ENCODE assay signal across 1 cellular context in the genomic region with DNA sequence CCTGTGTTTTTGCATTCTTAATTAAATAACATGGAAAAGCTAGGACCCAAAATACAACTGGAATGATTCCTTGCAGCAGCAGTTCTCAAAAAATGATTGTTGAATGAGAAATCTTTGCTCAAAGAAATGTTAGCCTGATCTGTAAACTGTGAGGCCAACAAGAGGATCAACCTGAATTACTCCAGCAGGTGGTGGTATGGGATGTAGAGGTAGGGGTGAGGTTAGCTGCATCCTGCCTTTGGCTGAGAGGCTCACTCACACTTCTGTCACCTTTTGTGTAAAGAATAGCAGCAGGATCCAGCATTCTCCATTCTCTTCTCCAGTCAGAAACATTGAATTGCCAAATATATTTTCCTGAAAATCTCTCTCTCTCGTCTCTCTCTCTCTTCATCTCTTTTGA.
TF ChIP-seq lines count a peak whose summit lies in the region.

No MANE protein-coding gene starts in this region.

TF ChIP-seq in GM12878, 131 proteins besides CTCF, POLR2A, EP300 and RAD21:
- TF ChIP-seq ZZZ3 (IDR thresholded peaks at IDR 0.05; ENCODE audit: control insufficient read depth, insufficient read length, low read depth) = no peak
- TF ChIP-seq GABPA (IDR thresholded peaks at IDR 0.05; ENCODE audit: low read depth) = no peak
- no peak for TF ChIP-seq DPF2 (IDR thresholded peaks at IDR 0.05)
- TF ChIP-seq ZSCAN29 (IDR thresholded peaks at IDR 0.05) = no peak
- TF ChIP-seq NFYA (IDR thresholded peaks at IDR 0.05; ENCODE audit: borderline replicate concordance, low read depth, low read length) = no peak
- TF ChIP-seq ETV6 (conservative IDR thresholded peaks at IDR 0.05 in 1 of 2, IDR thresholded peaks at IDR 0.05 in 1 of 2; ENCODE audit: borderline replicate concordance in 1 of 2, low read depth in 1 of 2) = no peak
- TF ChIP-seq JUND (IDR thresholded peaks at IDR 0.05; ENCODE audit: low read depth, low read length) = no peak
- TF ChIP-seq, protein P1, sequence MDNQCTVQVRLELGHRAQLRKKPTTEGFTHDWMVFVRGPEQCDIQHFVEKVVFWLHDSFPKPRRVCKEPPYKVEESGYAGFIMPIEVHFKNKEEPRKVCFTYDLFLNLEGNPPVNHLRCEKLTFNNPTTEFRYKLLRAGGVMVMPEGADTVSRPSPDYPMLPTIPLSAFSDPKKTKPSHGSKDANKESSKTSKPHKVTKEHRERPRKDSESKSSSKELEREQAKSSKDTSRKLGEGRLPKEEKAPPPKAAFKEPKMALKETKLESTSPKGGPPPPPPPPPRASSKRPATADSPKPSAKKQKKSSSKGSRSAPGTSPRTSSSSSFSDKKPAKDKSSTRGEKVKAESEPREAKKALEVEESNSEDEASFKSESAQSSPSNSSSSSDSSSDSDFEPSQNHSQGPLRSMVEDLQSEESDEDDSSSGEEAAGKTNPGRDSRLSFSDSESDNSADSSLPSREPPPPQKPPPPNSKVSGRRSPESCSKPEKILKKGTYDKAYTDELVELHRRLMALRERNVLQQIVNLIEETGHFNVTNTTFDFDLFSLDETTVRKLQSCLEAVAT (IDR thresholded peaks at IDR 0.05) = no peak
- no peak for TF ChIP-seq MTA3 (IDR thresholded peaks at IDR 0.05; ENCODE audit: borderline replicate concordance, low read length)
- TF ChIP-seq, protein P2, sequence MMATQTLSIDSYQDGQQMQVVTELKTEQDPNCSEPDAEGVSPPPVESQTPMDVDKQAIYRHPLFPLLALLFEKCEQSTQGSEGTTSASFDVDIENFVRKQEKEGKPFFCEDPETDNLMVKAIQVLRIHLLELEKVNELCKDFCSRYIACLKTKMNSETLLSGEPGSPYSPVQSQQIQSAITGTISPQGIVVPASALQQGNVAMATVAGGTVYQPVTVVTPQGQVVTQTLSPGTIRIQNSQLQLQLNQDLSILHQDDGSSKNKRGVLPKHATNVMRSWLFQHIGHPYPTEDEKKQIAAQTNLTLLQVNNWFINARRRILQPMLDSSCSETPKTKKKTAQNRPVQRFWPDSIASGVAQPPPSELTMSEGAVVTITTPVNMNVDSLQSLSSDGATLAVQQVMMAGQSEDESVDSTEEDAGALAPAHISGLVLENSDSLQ (IDR thresholded peaks at IDR 0.05) = no peak
- no peak for TF ChIP-seq NR2F1 (conservative IDR thresholded peaks at IDR 0.05)
- no peak for TF ChIP-seq POU2F2 (IDR thresholded peaks at IDR 0.05; ENCODE audit: borderline replicate concordance, low read depth, low read length)
- TF ChIP-seq PAX8 (IDR thresholded peaks at IDR 0.05) = no peak
- TF ChIP-seq SREBF2 (IDR thresholded peaks at IDR 0.05; ENCODE audit: low read length) = no peak
- no peak for TF ChIP-seq SMAD5 (IDR thresholded peaks at IDR 0.05; ENCODE audit: low read depth)
- TF ChIP-seq RFX5 (IDR thresholded peaks at IDR 0.05; ENCODE audit: low read depth, low read length) = no peak
- TF ChIP-seq GATAD2B (conservative IDR thresholded peaks at IDR 0.05; ENCODE audit: low read depth) = no peak
- no peak for TF ChIP-seq SUZ12 (IDR thresholded peaks at IDR 0.05; ENCODE audit: unreplicated experiment)
- TF ChIP-seq, protein P3, sequence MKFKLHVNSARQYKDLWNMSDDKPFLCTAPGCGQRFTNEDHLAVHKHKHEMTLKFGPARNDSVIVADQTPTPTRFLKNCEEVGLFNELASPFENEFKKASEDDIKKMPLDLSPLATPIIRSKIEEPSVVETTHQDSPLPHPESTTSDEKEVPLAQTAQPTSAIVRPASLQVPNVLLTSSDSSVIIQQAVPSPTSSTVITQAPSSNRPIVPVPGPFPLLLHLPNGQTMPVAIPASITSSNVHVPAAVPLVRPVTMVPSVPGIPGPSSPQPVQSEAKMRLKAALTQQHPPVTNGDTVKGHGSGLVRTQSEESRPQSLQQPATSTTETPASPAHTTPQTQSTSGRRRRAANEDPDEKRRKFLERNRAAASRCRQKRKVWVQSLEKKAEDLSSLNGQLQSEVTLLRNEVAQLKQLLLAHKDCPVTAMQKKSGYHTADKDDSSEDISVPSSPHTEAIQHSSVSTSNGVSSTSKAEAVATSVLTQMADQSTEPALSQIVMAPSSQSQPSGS (IDR thresholded peaks at IDR 0.05; ENCODE audit: low read length) = no peak
